Comparison of ENCODE assay signal across 11 cellular contexts in the genomic region with DNA sequence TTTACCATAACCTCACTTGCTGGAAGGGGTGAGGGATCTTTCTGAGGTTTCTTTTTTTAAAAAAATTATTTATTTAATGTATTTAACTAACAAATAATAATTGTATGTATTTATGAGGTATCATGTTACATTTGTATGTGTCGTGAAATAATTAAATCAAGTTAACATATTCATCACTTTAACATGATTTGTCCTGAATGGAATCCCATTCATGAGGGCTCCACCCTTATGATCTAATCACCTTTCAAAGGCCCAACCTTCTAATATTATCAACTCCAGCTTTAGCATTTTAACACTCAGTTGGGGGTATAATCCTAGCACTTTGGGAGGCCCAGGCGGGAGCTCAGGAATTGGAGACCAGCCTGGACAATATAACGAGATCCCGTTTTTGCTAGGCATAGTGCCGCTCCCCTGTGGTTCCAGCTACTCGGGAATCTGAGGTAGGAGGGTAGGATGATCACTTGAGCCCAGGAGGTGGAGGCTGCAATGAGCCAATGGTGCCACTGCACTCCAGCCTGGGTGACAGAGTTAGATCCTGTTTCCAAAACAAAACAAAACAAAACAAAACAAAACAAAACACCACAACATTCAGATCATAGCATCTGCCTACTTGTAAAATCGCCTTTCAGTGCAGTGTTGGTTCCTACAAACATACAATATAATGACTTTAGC. TPM values are rescaled to one million over a fixed set of nuclear protein-coding genes. Genes with fewer than 3 reads are reported as not detected.
DNase-seq lines count a peak whose midpoint lies in the region; TF ChIP-seq lines count a peak whose summit lies in the region.
"Had no signal": no experiment of that assay in that cellular context is flagged by ENCODE, and none has a peak within 500 bp of the region (broad histone marks: within the 10 kb centered on the region; RNA-seq: fewer than 3 reads in every experiment).

No MANE protein-coding gene starts in this region.

- H2AFZ ChIP-seq in OCI-LY7 (ENCODE audit: low read length), result peak overlapping the region; percentile 90; the same call in 1 of the 2 replicates

- H3K4me3 Mint-ChIP-seq in activated T-cell treated with anti-CD3 and anti-CD28 coated beads, Interleukin-2, amount 50 U/mL, for 24 hours, result peak overlapping the region; percentile 93

- CTCF ChIA-PET in OCI-LY7 (lab: Charles Lee; ENCODE audit: unreplicated experiment), result no interaction called here

- H3K9me2 ChIP-seq in OCI-LY7 (ENCODE audit: insufficient read depth, low read length), result no peaks in the 10 kb centered on the region

- H3K4me3 ChIP-seq in OCI-LY7 (ENCODE audit: low read depth, low read length, poor library complexity, severe bottlenecking), result peak overlapping the region; percentile 80
- H3K4me3 ChIP-seq in dorsolateral prefrontal cortex, result peak overlapping the region in 32 of 59 donors; percentile 67 to 97 (median 90)
- peak overlapping the region in 1 of 3 donors; percentile 90 for H3K4me3 ChIP-seq in skeletal muscle tissue (ENCODE audit: low read length in 3 of 3)

- no peak overlapping the region for H3K27ac ChIP-seq in OCI-LY7 (ENCODE audit: low read depth, low read length, poor library complexity, severe bottlenecking)
- peak overlapping the region in 22 of 59 donors; percentile 21 to 90 (median 72) for H3K27ac ChIP-seq in dorsolateral prefrontal cortex
- peak overlapping the region; percentile 77 for H3K27ac ChIP-seq in skeletal muscle tissue (ENCODE audit: low read depth, low read length)

- H3K36me3 ChIP-seq in OCI-LY7 (ENCODE audit: insufficient read depth, low read length), result peaks cover 10% of the 10 kb centered on the region
- H3K36me3 ChIP-seq in skeletal muscle tissue (ENCODE audit: control insufficient read depth in 3 of 3, insufficient read depth in 3 of 3, low read length in 3 of 3), result no peaks in the 10 kb centered on the region

- intact Hi-C loops in OCI-LY7 (cut with micrococcal nuclease; ENCODE audit: unreplicated experiment), result no loop called here
- intact Hi-C loops in dorsolateral prefrontal cortex (cut with DNase I), result loop anchor here (5.0 to 10.0 kb wide), 2 partner anchors 80 to 133 kb away; a partner anchor contains a TSS

- peaks cover 36% of the 10 kb centered on the region for H3K4me1 Mint-ChIP-seq in activated T-cell treated with anti-CD3 and anti-CD28 coated beads, Interleukin-2, amount 50 U/mL, for 24 hours (ENCODE audit: low read depth)

- BruUV-seq in OCI-LY7 (replicated peaks; lab: Mats Ljungman, UMichigan), result no TSS peak

- no peaks in the 10 kb centered on the region for H3K9me3 Mint-ChIP-seq in activated T-cell treated with anti-CD3 and anti-CD28 coated beads, Interleukin-2, amount 50 U/mL, for 24 hours

- H3K4me2 ChIP-seq in OCI-LY7 (ENCODE audit: low read length), result peak overlapping the region; percentile 91

- H3K36me3 Mint-ChIP-seq in activated T-cell treated with anti-CD3 and anti-CD28 coated beads, Interleukin-2, amount 50 U/mL, for 24 hours (ENCODE audit: low read depth), result peaks cover 16% of the 10 kb centered on the region

- no peaks in the 10 kb centered on the region for H3K9me3 ChIP-seq in OCI-LY7 (ENCODE audit: low read length)
- H3K9me3 ChIP-seq in skeletal muscle tissue (ENCODE audit: control insufficient read depth in 3 of 3, low read length in 3 of 3), result no peaks in the 10 kb centered on the region

- no peak for DNase-seq in activated T-cell treated with anti-CD3 and anti-CD28 coated beads, Interleukin-2, amount 50 U/mL, for 24 hours
- DNase-seq in activated T-cell treated with anti-CD3 and anti-CD28 coated beads for 4 hours (no peak), OCI-LY7 (ENCODE audit: low spot score) (no peak), dorsolateral prefrontal cortex (no peak), NCI-H446 (lab: John Stamatoyannopoulos, UW) (no peak), DMS153 (lab: John Stamatoyannopoulos, UW) (no peak), globus pallidus (ENCODE audit: low spot score) (no peak)
- DNase-seq: foreskin fibroblast, NCI-H2107, T-helper 9 cell had no signal

- no peak for TF ChIP-seq CTCF in OCI-LY7 (conservative IDR thresholded peaks at IDR 0.05; ENCODE audit: low read length)
- no peak for TF ChIP-seq CTCF in dorsolateral prefrontal cortex (IDR thresholded peaks at IDR 0.05 in 54 of 56, conservative IDR thresholded peaks at IDR 0.05 in 2 of 56; ENCODE audit: low read depth in 1 of 56, partially characterized antibody in 56 of 56)

- H3K27me3 Mint-ChIP-seq in activated T-cell treated with anti-CD3 and anti-CD28 coated beads, Interleukin-2, amount 50 U/mL, for 24 hours, result no peaks in the 10 kb centered on the region

- POLR2A ChIA-PET in OCI-LY7 (lab: Charles Lee), result interaction anchor here (0.9 to 4.1 kb wide), 5 partner anchors 9 to 136 kb away, joined by 3 to 26 read pairs (median 4); no protein-coding TSS in a partner anchor

- peaks cover 16% of the 10 kb centered on the region; the same call in 1 of the 2 replicates for H4K20me1 ChIP-seq in OCI-LY7 (ENCODE audit: insufficient read depth, low read length)

- H3K27me3 ChIP-seq in dorsolateral prefrontal cortex, result no peaks in the 10 kb centered on the region
- no peaks in the 10 kb centered on the region for H3K27me3 ChIP-seq in skeletal muscle tissue (ENCODE audit: control insufficient read depth in 3 of 3, insufficient read depth in 3 of 3, low read length in 3 of 3)

- H3K9ac ChIP-seq in skeletal muscle tissue (ENCODE audit: low read depth in 1 of 3, low read length in 3 of 3), result peak overlapping the region in 1 of 3 donors; percentile 87

- H3K4me1 ChIP-seq in OCI-LY7 (ENCODE audit: insufficient read depth, low read length, poor library complexity, severe bottlenecking) (peaks cover 31% of the 10 kb centered on the region), skeletal muscle tissue (ENCODE audit: control insufficient read depth in 3 of 3, insufficient read depth in 3 of 3, low read length in 3 of 3) (peaks cover 4 to 12% (median 9%) of the 10 kb centered on the region in 3 donors)

- peak overlapping the region; percentile 99 for H3K27ac Mint-ChIP-seq in activated T-cell treated with anti-CD3 and anti-CD28 coated beads, Interleukin-2, amount 50 U/mL, for 24 hours

- peaks cover 37% of the 10 kb centered on the region for H3K79me2 ChIP-seq in OCI-LY7 (ENCODE audit: insufficient read depth, low read depth, low read length)

RNA-seq across cellular contexts. Expression of a gene that starts 1.1 kb away (rescaled TPM):
- 48.7 and 52.3 TPM in 2 replicates for total RNA-seq in OCI-LY7 (2014; rRNA removed; shearing (Covaris generic))
- total RNA-seq in OCI-LY7 (2022), result 50.1 and 54.6 TPM in 2 replicates
- total RNA-seq in dorsolateral prefrontal cortex, result 10 to 100 TPM in 67 of 120 experiments, 1 to 10 TPM in 53; 4.7 to 15.4 (median 10.2) TPM
- 3.7 TPM for total RNA-seq in skeletal muscle tissue
